In the genomic region with DNA sequence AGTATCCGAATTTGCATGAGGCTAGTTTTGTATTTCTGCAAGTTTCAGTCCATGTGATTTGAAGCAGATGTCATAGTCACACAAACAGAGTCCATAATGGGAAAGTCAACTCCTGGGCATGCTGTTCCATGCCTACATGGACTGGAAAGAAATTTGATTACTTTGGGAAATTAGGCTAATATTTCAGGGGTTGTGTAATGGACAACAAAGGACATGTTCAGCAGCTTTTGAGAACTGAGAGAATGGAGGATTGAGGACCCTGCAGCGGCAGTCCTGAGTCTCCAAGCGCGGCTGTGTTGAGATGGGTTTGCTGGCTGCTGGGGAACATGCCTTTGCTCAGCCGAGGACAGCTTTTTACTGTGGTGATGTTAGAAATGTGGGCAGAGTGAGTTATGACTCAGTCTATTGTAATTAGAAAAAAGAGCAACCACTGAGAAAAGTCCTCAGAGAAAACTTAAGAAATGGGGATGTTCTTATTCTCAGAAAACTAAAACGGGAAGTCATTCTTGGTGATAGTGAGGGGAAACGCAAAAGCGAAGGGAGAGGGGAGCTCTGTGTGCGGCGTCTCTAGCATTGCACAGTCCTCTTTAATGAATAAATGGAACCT, we compare ENCODE assay signal across 1 cellular context.
TF ChIP-seq lines count a peak whose summit lies in the region.

No MANE protein-coding gene starts in this region.

TF ChIP-seq in GM12878, 131 proteins besides CTCF, POLR2A, EP300 and RAD21 (continued from another document and continues in another):
- TF ChIP-seq CUX1 (IDR thresholded peaks at IDR 0.05; ENCODE audit: insufficient replicate concordance, low read depth, low read length) (peak; percentile 71), BCLAF1 (IDR thresholded peaks at IDR 0.05) (no peak), BMI1 (IDR thresholded peaks at IDR 0.05; ENCODE audit: borderline replicate concordance) (peak; percentile 15; the same call in 1 of the 2 replicates), ZBTB4 (CRISPR knock-in tag; IDR thresholded peaks at IDR 0.05) (no peak), MEF2A (IDR thresholded peaks at IDR 0.05; ENCODE audit: insufficient read depth, low read depth, low read length) (peak; percentile 82), FOXM1 (IDR thresholded peaks at IDR 0.05; ENCODE audit: low read depth, low read length) (peak; percentile 88), TAF1 (IDR thresholded peaks at IDR 0.05; ENCODE audit: borderline replicate concordance, low read depth, low read length) (peak; percentile 60; the same call in 1 of the 2 replicates), ZBTB40 (IDR thresholded peaks at IDR 0.05; ENCODE audit: borderline replicate concordance) (no peak), NR2F1 (conservative IDR thresholded peaks at IDR 0.05) (peak; percentile 64), BCL11A (IDR thresholded peaks at IDR 0.05; ENCODE audit: low read depth, low read length) (peak; percentile 89), SMC3 (IDR thresholded peaks at IDR 0.05; ENCODE audit: borderline replicate concordance, low read length) (peak; percentile 35; the same call in 1 of the 2 replicates), RB1 (IDR thresholded peaks at IDR 0.05; ENCODE audit: borderline replicate concordance) (no peak), NFIC (IDR thresholded peaks at IDR 0.05; ENCODE audit: low read depth, low read length) (peak; percentile 93), RCOR1 (conservative IDR thresholded peaks at IDR 0.05; ENCODE audit: low read depth, low read length) (0 out of 2 replicates have a peak, but pooled peaks have one; percentile 57), ZNF622 (IDR thresholded peaks at IDR 0.05) (no peak), TCF12 (IDR thresholded peaks at IDR 0.05; ENCODE audit: low read depth, low read length) (peak; percentile 64)
- TF ChIP-seq, protein P1, sequence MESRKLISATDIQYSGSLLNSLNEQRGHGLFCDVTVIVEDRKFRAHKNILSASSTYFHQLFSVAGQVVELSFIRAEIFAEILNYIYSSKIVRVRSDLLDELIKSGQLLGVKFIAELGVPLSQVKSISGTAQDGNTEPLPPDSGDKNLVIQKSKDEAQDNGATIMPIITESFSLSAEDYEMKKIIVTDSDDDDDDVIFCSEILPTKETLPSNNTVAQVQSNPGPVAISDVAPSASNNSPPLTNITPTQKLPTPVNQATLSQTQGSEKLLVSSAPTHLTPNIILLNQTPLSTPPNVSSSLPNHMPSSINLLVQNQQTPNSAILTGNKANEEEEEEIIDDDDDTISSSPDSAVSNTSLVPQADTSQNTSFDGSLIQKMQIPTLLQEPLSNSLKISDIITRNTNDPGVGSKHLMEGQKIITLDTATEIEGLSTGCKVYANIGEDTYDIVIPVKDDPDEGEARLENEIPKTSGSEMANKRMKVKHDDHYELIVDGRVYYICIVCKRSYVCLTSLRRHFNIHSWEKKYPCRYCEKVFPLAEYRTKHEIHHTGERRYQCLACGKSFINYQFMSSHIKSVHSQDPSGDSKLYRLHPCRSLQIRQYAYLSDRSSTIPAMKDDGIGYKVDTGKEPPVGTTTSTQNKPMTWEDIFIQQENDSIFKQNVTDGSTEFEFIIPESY (IDR thresholded peaks at IDR 0.05): no peak
- TF ChIP-seq, protein P2, sequence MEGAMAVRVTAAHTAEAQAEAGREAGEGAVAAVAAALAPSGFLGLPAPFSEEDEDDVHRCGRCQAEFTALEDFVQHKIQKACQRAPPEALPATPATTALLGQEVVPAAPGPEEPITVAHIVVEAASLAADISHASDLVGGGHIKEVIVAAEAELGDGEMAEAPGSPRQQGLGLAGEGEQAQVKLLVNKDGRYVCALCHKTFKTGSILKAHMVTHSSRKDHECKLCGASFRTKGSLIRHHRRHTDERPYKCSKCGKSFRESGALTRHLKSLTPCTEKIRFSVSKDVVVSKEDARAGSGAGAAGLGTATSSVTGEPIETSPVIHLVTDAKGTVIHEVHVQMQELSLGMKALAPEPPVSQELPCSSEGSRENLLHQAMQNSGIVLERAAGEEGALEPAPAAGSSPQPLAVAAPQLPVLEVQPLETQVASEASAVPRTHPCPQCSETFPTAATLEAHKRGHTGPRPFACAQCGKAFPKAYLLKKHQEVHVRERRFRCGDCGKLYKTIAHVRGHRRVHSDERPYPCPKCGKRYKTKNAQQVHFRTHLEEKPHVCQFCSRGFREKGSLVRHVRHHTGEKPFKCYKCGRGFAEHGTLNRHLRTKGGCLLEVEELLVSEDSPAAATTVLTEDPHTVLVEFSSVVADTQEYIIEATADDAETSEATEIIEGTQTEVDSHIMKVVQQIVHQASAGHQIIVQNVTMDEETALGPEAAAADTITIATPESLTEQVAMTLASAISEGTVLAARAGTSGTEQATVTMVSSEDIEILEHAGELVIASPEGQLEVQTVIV (IDR thresholded peaks at IDR 0.05; ENCODE audit: borderline replicate concordance, partially characterized antibody): no peak
- TF ChIP-seq, protein P3, sequence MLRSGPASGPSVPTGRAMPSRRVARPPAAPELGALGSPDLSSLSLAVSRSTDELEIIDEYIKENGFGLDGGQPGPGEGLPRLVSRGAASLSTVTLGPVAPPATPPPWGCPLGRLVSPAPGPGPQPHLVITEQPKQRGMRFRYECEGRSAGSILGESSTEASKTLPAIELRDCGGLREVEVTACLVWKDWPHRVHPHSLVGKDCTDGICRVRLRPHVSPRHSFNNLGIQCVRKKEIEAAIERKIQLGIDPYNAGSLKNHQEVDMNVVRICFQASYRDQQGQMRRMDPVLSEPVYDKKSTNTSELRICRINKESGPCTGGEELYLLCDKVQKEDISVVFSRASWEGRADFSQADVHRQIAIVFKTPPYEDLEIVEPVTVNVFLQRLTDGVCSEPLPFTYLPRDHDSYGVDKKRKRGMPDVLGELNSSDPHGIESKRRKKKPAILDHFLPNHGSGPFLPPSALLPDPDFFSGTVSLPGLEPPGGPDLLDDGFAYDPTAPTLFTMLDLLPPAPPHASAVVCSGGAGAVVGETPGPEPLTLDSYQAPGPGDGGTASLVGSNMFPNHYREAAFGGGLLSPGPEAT (IDR thresholded peaks at IDR 0.05; ENCODE audit: low read depth): peak; percentile 85; the same call in 1 of the 2 replicates
- TF ChIP-seq, protein P4, sequence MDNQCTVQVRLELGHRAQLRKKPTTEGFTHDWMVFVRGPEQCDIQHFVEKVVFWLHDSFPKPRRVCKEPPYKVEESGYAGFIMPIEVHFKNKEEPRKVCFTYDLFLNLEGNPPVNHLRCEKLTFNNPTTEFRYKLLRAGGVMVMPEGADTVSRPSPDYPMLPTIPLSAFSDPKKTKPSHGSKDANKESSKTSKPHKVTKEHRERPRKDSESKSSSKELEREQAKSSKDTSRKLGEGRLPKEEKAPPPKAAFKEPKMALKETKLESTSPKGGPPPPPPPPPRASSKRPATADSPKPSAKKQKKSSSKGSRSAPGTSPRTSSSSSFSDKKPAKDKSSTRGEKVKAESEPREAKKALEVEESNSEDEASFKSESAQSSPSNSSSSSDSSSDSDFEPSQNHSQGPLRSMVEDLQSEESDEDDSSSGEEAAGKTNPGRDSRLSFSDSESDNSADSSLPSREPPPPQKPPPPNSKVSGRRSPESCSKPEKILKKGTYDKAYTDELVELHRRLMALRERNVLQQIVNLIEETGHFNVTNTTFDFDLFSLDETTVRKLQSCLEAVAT (IDR thresholded peaks at IDR 0.05): 0 out of 2 replicates have a peak, but pooled peaks have one; percentile 69
